In genomic region chr17:17941015-17941414, GRCh38 we compare ENCODE assay signal across 20 cellular contexts. TPM values are rescaled to one million over a fixed set of nuclear protein-coding genes. Genes with fewer than 3 reads are reported as not detected.
DNase-seq lines count a peak whose midpoint lies in the region; ATAC-seq, FAIRE-seq and TF ChIP-seq lines count a peak whose summit lies in the region.
"Had no signal": no experiment of that assay in that cellular context is flagged by ENCODE, and none has a peak within 500 bp of the region (broad histone marks: within the 10 kb centered on the region; RNA-seq: fewer than 3 reads in every experiment).

No MANE protein-coding gene starts in this region.

- H2AK5ac ChIP-seq in mesendoderm (ENCODE audit: low read length): no peak overlapping the region

- peaks cover 5 to 29% of the 10 kb centered on the region in 2 donors for H3K4me1 ChIP-seq in ascending aorta
- H3K4me1 ChIP-seq in mesendoderm (ENCODE audit: control insufficient read depth, low read depth, low read length): peaks cover 13% of the 10 kb centered on the region
- peaks cover 0 to 49% (median 43%) of the 10 kb centered on the region in 4 donors for H3K4me1 ChIP-seq in tibial artery

- no peaks in the 10 kb centered on the region for H3K9me3 ChIP-seq in ascending aorta
- no peaks in the 10 kb centered on the region for H3K9me3 ChIP-seq in tibial artery
- H3K9me3 ChIP-seq: body of pancreas, esophagus muscularis mucosa, pancreas had no signal

- H3K36me3 Mint-ChIP-seq in activated CD4-positive, alpha-beta memory T cell treated with anti-CD3 and anti-CD28 coated beads for 36 hours: no peaks in the 10 kb centered on the region
- H3K36me3 Mint-ChIP-seq: activated naive CD4-positive, alpha-beta T cell treated with anti-CD3 and anti-CD28 coated beads, Interleukin-2, amount 10 ng/mL, durations not matched to agents 7 days and 5 days; stimulated activated memory B cell treated with anti-CD40 and anti-IgM and Interleukin-4, amounts not matched to agents 10 μg/mL and 1 μg/mL and 100 μg/mL, for 72 hours had no signal

- H4K5ac ChIP-seq in mesendoderm (ENCODE audit: low read length): no peak overlapping the region

- peaks cover 12% of the 10 kb centered on the region for H3K4me1 Mint-ChIP-seq in activated CD4-positive, alpha-beta memory T cell treated with anti-CD3 and anti-CD28 coated beads for 36 hours (ENCODE audit: low read depth)

- intact Hi-C loops in ascending aorta (cut with DNase I) (no loop called here), tibial artery (cut with DNase I; ENCODE audit: low total_unique reads) (no loop called here)
- intact Hi-C loops in activated CD4-positive, alpha-beta memory T cell treated with anti-CD3 and anti-CD28 coated beads for 36 hours (cut with micrococcal nuclease): no loop called here

- no peak overlapping the region for H2BK15ac ChIP-seq in mesendoderm (replicated peaks; ENCODE audit: low read depth)

- H2BK5ac ChIP-seq in mesendoderm (ENCODE audit: low read length): no peak overlapping the region

- H3K27me3 ChIP-seq in ascending aorta (no peaks in the 10 kb centered on the region), mesendoderm (ENCODE audit: insufficient read depth, low read length, poor library complexity) (no peaks in the 10 kb centered on the region), tibial artery (no peaks in the 10 kb centered on the region)
- H3K27me3 ChIP-seq: body of pancreas, dorsolateral prefrontal cortex, esophagus muscularis mucosa, pancreas had no signal

- H3K79me1 ChIP-seq in mesendoderm (ENCODE audit: low read length): no peaks in the 10 kb centered on the region

- FAIRE-seq in HTR-8/SVneo (lab: Jason Lieb, UNC): peak; percentile 31
- FAIRE-seq: GM12891, pancreas had no signal

- no peaks in the 10 kb centered on the region for H3K36me3 ChIP-seq in ascending aorta
- H3K36me3 ChIP-seq in mesendoderm (ENCODE audit: control insufficient read depth, insufficient read depth, low read length): no peaks in the 10 kb centered on the region
- H3K36me3 ChIP-seq in tibial artery: no peaks in the 10 kb centered on the region
- H3K36me3 ChIP-seq: esophagus muscularis mucosa, pancreas had no signal

- H3K4ac ChIP-seq in mesendoderm (ENCODE audit: low read depth, low read length): peak overlapping the region; percentile 62

- CTCF ChIA-PET in activated CD4-positive, alpha-beta memory T cell treated with anti-CD3 and anti-CD28 coated beads for 36 hours (lab: Charles Lee): interaction anchor here (1.3 to 1.4 kb wide), 2 partner anchors 22 to 327 kb away, joined by 3 to 4 read pairs; no protein-coding TSS in a partner anchor

- H3K27ac ChIP-seq in ascending aorta: peak overlapping the region; percentile 43 to 44
- no peak overlapping the region for H3K27ac ChIP-seq in mesendoderm (ENCODE audit: low read depth, low read length)
- peak overlapping the region; percentile 46 to 57 for H3K27ac ChIP-seq in tibial artery
- H3K27ac ChIP-seq in substantia nigra (ENCODE audit: low read depth, low read length, poor library complexity, severe bottlenecking): no peak overlapping the region
- H3K27ac ChIP-seq: pancreas, SK-N-MC had no signal

- no CpG with 5 or more reads among the region's 5 CpGs for WGBS in mesendoderm (ENCODE audit: extremely low coverage, insufficient coverage, low lambda C conversion rate)

- no peak overlapping the region for H3K27ac Mint-ChIP-seq in activated CD4-positive, alpha-beta memory T cell treated with anti-CD3 and anti-CD28 coated beads for 36 hours
- H3K27ac Mint-ChIP-seq: activated CD4-positive, alpha-beta T cell treated with anti-CD3 and anti-CD28 coated beads, Interleukin-2, amount 10 ng/mL, durations not matched to agents 7 days and 5 days; activated naive CD4-positive, alpha-beta T cell treated with anti-CD3 and anti-CD28 coated beads, Interleukin-2, amount 10 ng/mL, durations not matched to agents 7 days and 5 days; stimulated activated memory B cell treated with anti-CD40 and anti-IgM and Interleukin-4, amounts not matched to agents 10 μg/mL and 1 μg/mL and 100 μg/mL, for 72 hours had no signal

- no peak overlapping the region for H4K8ac ChIP-seq in mesendoderm (ENCODE audit: low read depth, low read length)

- H3K23ac ChIP-seq in mesendoderm (ENCODE audit: low read length): no peak overlapping the region

- H3K4me2 ChIP-seq in mesendoderm (ENCODE audit: low read length): no peak overlapping the region

- H3K56ac ChIP-seq in mesendoderm (ENCODE audit: low read length): no peak overlapping the region

- no peaks in the 10 kb centered on the region for H3K79me2 ChIP-seq in mesendoderm (ENCODE audit: control insufficient read depth, insufficient read depth, low read length)

- POLR2A ChIA-PET in activated CD4-positive, alpha-beta memory T cell treated with anti-CD3 and anti-CD28 coated beads for 36 hours (lab: Charles Lee): interaction anchor here (0.8 kb wide), 1 partner anchor 17 kb away, joined by 3 read pairs; no protein-coding TSS in a partner anchor

- H3K9me3 Mint-ChIP-seq in activated CD4-positive, alpha-beta memory T cell treated with anti-CD3 and anti-CD28 coated beads for 36 hours: no peaks in the 10 kb centered on the region
- H3K9me3 Mint-ChIP-seq: activated CD4-positive, alpha-beta T cell treated with anti-CD3 and anti-CD28 coated beads, Interleukin-2, amount 10 ng/mL, durations not matched to agents 7 days and 5 days; activated naive CD4-positive, alpha-beta T cell treated with anti-CD3 and anti-CD28 coated beads, Interleukin-2, amount 10 ng/mL, durations not matched to agents 7 days and 5 days; stimulated activated memory B cell treated with anti-CD40 and anti-IgM and Interleukin-4, amounts not matched to agents 10 μg/mL and 1 μg/mL and 100 μg/mL, for 72 hours had no signal

- ATAC-seq in GM21515 (IDR thresholded peaks at IDR 0.05; ENCODE audit: unreplicated experiment): no peak
- ATAC-seq: body of pancreas; pancreas; stimulated activated memory B cell treated with anti-CD40 and anti-IgM and Interleukin-4, amounts not matched to agents 10 μg/mL and 1 μg/mL and 100 μg/mL, for 72 hours had no signal

- DNase-seq in HTR-8/SVneo (ENCODE audit: insufficient read length, low spot score): no peak
- DNase-seq in ascending aorta (ENCODE audit: low spot score in 2 of 2): no peak
- no peak for DNase-seq in mesendoderm
- no peak for DNase-seq in tibial artery
- DNase-seq in substantia nigra (lab: John Stamatoyannopoulos, UW): no peak
- DNase-seq in activated CD4-positive, alpha-beta memory T cell treated with anti-CD3 and anti-CD28 coated beads for 36 hours: no peak
- DNase-seq: activated CD4-positive, alpha-beta T cell treated with anti-CD3 and anti-CD28 coated beads, Interleukin-2, amount 10 ng/mL, durations not matched to agents 7 days and 5 days; activated naive CD4-positive, alpha-beta T cell treated with anti-CD3 and anti-CD28 coated beads, Interleukin-2, amount 10 ng/mL, durations not matched to agents 7 days and 5 days; activated T-cell treated with anti-CD3 and anti-CD28 coated beads for 4 hours; body of pancreas; dorsolateral prefrontal cortex; GDM1; NCI-H187 treated with DMSO at 0.1 percent for 48 hours; pancreas had no signal

- no peak overlapping the region for H3K4me3 Mint-ChIP-seq in activated CD4-positive, alpha-beta memory T cell treated with anti-CD3 and anti-CD28 coated beads for 36 hours
- H3K4me3 Mint-ChIP-seq: activated CD4-positive, alpha-beta T cell treated with anti-CD3 and anti-CD28 coated beads, Interleukin-2, amount 10 ng/mL, durations not matched to agents 7 days and 5 days; activated naive CD4-positive, alpha-beta T cell treated with anti-CD3 and anti-CD28 coated beads, Interleukin-2, amount 10 ng/mL, durations not matched to agents 7 days and 5 days; stimulated activated memory B cell treated with anti-CD40 and anti-IgM and Interleukin-4, amounts not matched to agents 10 μg/mL and 1 μg/mL and 100 μg/mL, for 72 hours had no signal

- no peak overlapping the region for H3K9ac ChIP-seq in mesendoderm (ENCODE audit: low read length)

- no peak overlapping the region for H3K18ac ChIP-seq in mesendoderm (ENCODE audit: low read length)

- H2BK120ac ChIP-seq in mesendoderm (ENCODE audit: low read depth, low read length): peak overlapping the region; percentile 49

- TF ChIP-seq CTCF in ascending aorta (IDR thresholded peaks at IDR 0.05): no peak
- no peak for TF ChIP-seq CTCF in tibial artery (IDR thresholded peaks at IDR 0.05)

- H3K27me3 Mint-ChIP-seq in activated CD4-positive, alpha-beta memory T cell treated with anti-CD3 and anti-CD28 coated beads for 36 hours: no peaks in the 10 kb centered on the region
- H3K27me3 Mint-ChIP-seq: activated CD4-positive, alpha-beta T cell treated with anti-CD3 and anti-CD28 coated beads, Interleukin-2, amount 10 ng/mL, durations not matched to agents 7 days and 5 days; activated naive CD4-positive, alpha-beta T cell treated with anti-CD3 and anti-CD28 coated beads, Interleukin-2, amount 10 ng/mL, durations not matched to agents 7 days and 5 days; stimulated activated memory B cell treated with anti-CD40 and anti-IgM and Interleukin-4, amounts not matched to agents 10 μg/mL and 1 μg/mL and 100 μg/mL, for 72 hours had no signal

- H3K4me3 ChIP-seq in ascending aorta (no peak overlapping the region), mesendoderm (ENCODE audit: low read length) (no peak overlapping the region), tibial artery (no peak overlapping the region)
- H3K4me3 ChIP-seq: body of pancreas, dorsolateral prefrontal cortex, esophagus muscularis mucosa, pancreas, SK-N-MC had no signal

RNA-seq across cellular contexts. Expression of gene TOM1L2, which starts 31.2 kb away (rescaled TPM):
- 39.0 TPM for total RNA-seq in ascending aorta
- polyA plus RNA-seq in mesendoderm (2013, experiment 1 of 2): 4.7 TPM
- polyA plus RNA-seq in mesendoderm (2013, experiment 2 of 2): 5.2 TPM
- total RNA-seq in activated CD4-positive, alpha-beta memory T cell treated with anti-CD3 and anti-CD28 coated beads for 36 hours: 10 to 100 TPM; 11.1 to 12.7 TPM

RNA-seq across cellular contexts. Expression of gene DRC3, which starts 31.6 kb away (rescaled TPM):
- 7.2 TPM for total RNA-seq in ascending aorta
- 0.13 TPM for polyA plus RNA-seq in mesendoderm (2013, experiment 1 of 2)
- polyA plus RNA-seq in mesendoderm (2013, experiment 2 of 2): 0.13 TPM
- under 1 TPM; 0.34 to 0.52 TPM for total RNA-seq in activated CD4-positive, alpha-beta memory T cell treated with anti-CD3 and anti-CD28 coated beads for 36 hours
- total RNA-seq: H4 had no signal

Comparison
In these comparisons a context has a peak if more than half of its experiments do, and no peak if none do; other contexts are left out.
1. H3K27ac ChIP-seq: peak in ascending aorta (2 of 2) and tibial artery (2 of 2); none in mesendoderm (single experiment) and substantia nigra (single experiment).